Comparison of ENCODE assay signal across 22 cellular contexts in genomic region chr11:66181632-66182345, GRCh38.
DNase-seq lines count a peak whose midpoint lies in the region; ATAC-seq and TF ChIP-seq lines count a peak whose summit lies in the region.
"Had no signal": no experiment of that assay in that cellular context is flagged by ENCODE, and none has a peak within 500 bp of the region (broad histone marks: within the 10 kb centered on the region; RNA-seq: fewer than 3 reads in every experiment).

No MANE protein-coding gene starts in this region.

- ATAC-seq in CD4-positive, alpha-beta T cell (ENCODE audit: poor library complexity) = no peak
- peak; percentile 88 for ATAC-seq in left lobe of liver
- ATAC-seq: left ventricle myocardium superior, mucosa of descending colon, upper lobe of right lung had no signal

- POLR2A ChIA-PET in CD4-positive, alpha-beta T cell (lab: Charles Lee) = no interaction called here

- no peaks in the 10 kb centered on the region for H3K27me3 Mint-ChIP-seq in CD4-positive, alpha-beta T cell

- H3K9me3 ChIP-seq in CD4-positive, alpha-beta T cell (ENCODE audit: control insufficient read depth, low read length) = no peaks in the 10 kb centered on the region
- H3K9me3 ChIP-seq: mucosa of descending colon, Peyer's patch, SJSA1, upper lobe of right lung had no signal

- H3K27ac ChIP-seq in 22Rv1 (peak overlapping the region; percentile 60), VCaP (peak overlapping the region; percentile 48)
- H3K27ac ChIP-seq in CD4-positive, alpha-beta T cell (ENCODE audit: low read depth, low read length) = no peak overlapping the region
- H3K27ac ChIP-seq: cardiac muscle cell, Peyer's patch, SJSA1, upper lobe of right lung had no signal

- TF ChIP-seq CTCF in 22Rv1 (IDR thresholded peaks at IDR 0.05) (no peak), VCaP (conservative IDR thresholded peaks at IDR 0.05) (no peak)
- no peak for TF ChIP-seq CTCF in CD4-positive, alpha-beta T cell (IDR thresholded peaks at IDR 0.05)

- peaks cover 63% of the 10 kb centered on the region for H3K4me1 Mint-ChIP-seq in CD4-positive, alpha-beta T cell (ENCODE audit: low read depth)
- H3K4me1 Mint-ChIP-seq: neural crest cell had no signal

- CTCF ChIA-PET in CD4-positive, alpha-beta T cell (lab: Charles Lee) = interaction anchor here (1.6 kb wide), 1 partner anchor 22 kb away, joined by 3 read pairs; no protein-coding TSS in a partner anchor

- H3K36me3 Mint-ChIP-seq in CD4-positive, alpha-beta T cell (ENCODE audit: low read depth) = peaks cover 44% of the 10 kb centered on the region
- H3K36me3 Mint-ChIP-seq: immature natural killer cell had no signal

- no peaks in the 10 kb centered on the region for H3K9me3 Mint-ChIP-seq in CD4-positive, alpha-beta T cell
- H3K9me3 Mint-ChIP-seq: immature natural killer cell, neural crest cell had no signal

- H3K4me3 Mint-ChIP-seq in CD4-positive, alpha-beta T cell = no peak overlapping the region
- H3K4me3 Mint-ChIP-seq: immature natural killer cell, neural crest cell had no signal

- intact Hi-C loops in CD4-positive, alpha-beta T cell (cut with DNase I, micrococcal nuclease) = no loop called here

- H3K27ac Mint-ChIP-seq in CD4-positive, alpha-beta T cell = peak overlapping the region; percentile 73

- DNase-seq in CD4-positive, alpha-beta T cell = no peak
- DNase-seq in left lobe of liver (ENCODE audit: low spot score) (no peak), AG08395 (ENCODE audit: low spot score) (no peak), amygdala (lab: John Stamatoyannopoulos, UW) (no peak)
- DNase-seq in stimulated activated CD4-positive, alpha-beta T cell treated with anti-CD3 and anti-CD28 coated beads, Interleukin-4, amount 100 ng/mL, for 4 hours = no peak
- DNase-seq: activated CD4-positive, alpha-beta T cell treated with anti-CD3 and anti-CD28 coated beads, Interleukin-2, amount 50 U/mL, for 48 hours; activated effector memory CD4-positive, alpha-beta T cell treated with anti-CD3 and anti-CD28 coated beads, Interleukin-2, amount 50 U/mL, for 16 hours; DND-41; foreskin melanocyte; immature natural killer cell; left ventricle myocardium superior; mucosa of descending colon; NCI-H510A; NK-92 treated with Interleukin-12 subunit alpha and Interleukin-12 subunit beta, amount 100 ng/mL, for 24 hours; Peyer's patch; posterior cingulate gyrus; upper lobe of right lung had no signal

- no peaks in the 10 kb centered on the region for H3K27me3 ChIP-seq in CD4-positive, alpha-beta T cell (ENCODE audit: control insufficient read depth, insufficient read depth, low read length)
- H3K27me3 ChIP-seq: cardiac muscle cell, Peyer's patch, SJSA1, upper lobe of right lung had no signal
